Comparison of ENCODE assay signal across 14 cellular contexts in the genomic region with DNA sequence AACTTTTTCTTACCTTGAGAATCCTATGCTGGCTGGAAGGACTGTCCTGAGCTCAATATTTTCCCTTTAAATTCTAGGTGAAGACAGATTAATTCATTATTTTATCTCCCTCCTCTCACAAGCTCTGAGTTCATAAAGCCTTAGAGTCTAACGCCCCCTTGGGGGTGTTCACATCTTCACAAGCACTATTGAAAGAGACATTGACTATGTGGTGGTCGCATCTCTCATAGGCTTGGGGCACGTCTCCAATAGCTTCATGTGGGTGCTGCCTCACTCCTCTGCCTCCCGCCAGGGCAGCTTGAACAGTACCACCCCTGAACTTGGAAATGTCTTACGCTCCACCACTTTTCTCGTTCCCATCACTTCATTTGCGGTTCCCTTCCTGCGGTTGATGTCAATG.
DNase-seq lines count a peak whose midpoint lies in the region; ATAC-seq and TF ChIP-seq lines count a peak whose summit lies in the region.
"Had no signal": no experiment of that assay in that cellular context is flagged by ENCODE, and none has a peak within 500 bp of the region (broad histone marks: within the 10 kb centered on the region; RNA-seq: fewer than 3 reads in every experiment).

No MANE protein-coding gene starts in this region.

- DNase-seq in AG04450 (ENCODE audit: low read depth, low spot score) (no peak), NT2/D1 (ENCODE audit: low read depth, low spot score) (peak; percentile 20), fibroblast of peridontal ligament (ENCODE audit: extremely low read depth) (peak; percentile 0), hepatic stellate cell (ENCODE audit: low spot score) (no peak), NCI-H2107 treated with DMSO at 0.1 percent for 48 hours (lab: John Stamatoyannopoulos, UW; ENCODE audit: unreplicated experiment) (no peak)
- no peak for DNase-seq in activated T-cell treated with anti-CD3 and anti-CD28 coated beads, Interleukin-2, amount 50 U/mL, for 72 hours
- DNase-seq: activated CD4-positive, alpha-beta T cell treated with anti-CD3 and anti-CD28 coated beads, Interleukin-2, amount 50 U/mL, for 1 hour; activated naive CD4-positive, alpha-beta T cell treated with anti-CD3 and anti-CD28 coated beads, Interleukin-2, amount 10 ng/mL, durations not matched to agents 7 days and 5 days; CD8-positive, alpha-beta memory T cell; Peyer's patch; transverse colon had no signal

- H3K4me3 ChIP-seq in AG04450 (ENCODE audit: low read depth, low read length) (no peak overlapping the region), NT2/D1 (ENCODE audit: insufficient read length, low read depth) (no peak overlapping the region)
- H3K4me3 ChIP-seq: Peyer's patch, transverse colon had no signal

- H3K4me1 ChIP-seq in NT2/D1 (ENCODE audit: insufficient read depth, insufficient read length): no peaks in the 10 kb centered on the region
- H3K4me1 ChIP-seq: Peyer's patch had no signal

- H3K4me1 Mint-ChIP-seq in activated T-cell treated with anti-CD3 and anti-CD28 coated beads, Interleukin-2, amount 50 U/mL, for 72 hours (ENCODE audit: low read depth): no peaks in the 10 kb centered on the region
- H3K4me1 Mint-ChIP-seq: activated naive CD4-positive, alpha-beta T cell treated with anti-CD3 and anti-CD28 coated beads, Interleukin-2, amount 10 ng/mL, durations not matched to agents 7 days and 5 days; CD8-positive, alpha-beta memory T cell had no signal

- no peak for ATAC-seq in GM21576 (IDR thresholded peaks at IDR 0.05; ENCODE audit: unreplicated experiment)
- no peak for ATAC-seq in activated T-cell treated with anti-CD3 and anti-CD28 coated beads, Interleukin-2, amount 50 U/mL, for 72 hours (replicated peaks in 1 of 2)

- peaks cover 25% of the 10 kb centered on the region for H3K27me3 Mint-ChIP-seq in activated T-cell treated with anti-CD3 and anti-CD28 coated beads, Interleukin-2, amount 50 U/mL, for 72 hours (ENCODE audit: low read depth)

- H3K36me3 ChIP-seq in NT2/D1 (ENCODE audit: insufficient read depth, insufficient read length, low read length): no peaks in the 10 kb centered on the region
- H3K36me3 ChIP-seq: Peyer's patch, transverse colon had no signal

- POLR2A ChIA-PET in AG04450 (lab: Yijun Ruan, JAX): no interaction called here

- no peak overlapping the region for H3K27ac Mint-ChIP-seq in activated T-cell treated with anti-CD3 and anti-CD28 coated beads, Interleukin-2, amount 50 U/mL, for 72 hours
- H3K27ac Mint-ChIP-seq: activated naive CD4-positive, alpha-beta T cell treated with anti-CD3 and anti-CD28 coated beads, Interleukin-2, amount 10 ng/mL, durations not matched to agents 7 days and 5 days; CD8-positive, alpha-beta memory T cell; dendritic cell treated with granulocyte-macrophage colony-stimulating factor and Interleukin-4, amounts not matched to agents 40 ng/mL and 50 ng/mL, for 4 days had no signal

- CTCF ChIA-PET in AG04450 (lab: Charles Lee): interaction anchor here (0.6 to 1.5 kb wide), 3 partner anchors 9 to 424 kb away, joined by 3 to 10 read pairs (median 3); a partner anchor contains a TSS

- H3K27me3 ChIP-seq in AG04450 (ENCODE audit: control insufficient read depth, insufficient read depth, low read length) (no peaks in the 10 kb centered on the region), NT2/D1 (ENCODE audit: insufficient read depth, insufficient read length) (no peaks in the 10 kb centered on the region)
- H3K27me3 ChIP-seq: Peyer's patch, transverse colon had no signal

- no peaks in the 10 kb centered on the region for H3K36me3 Mint-ChIP-seq in activated T-cell treated with anti-CD3 and anti-CD28 coated beads, Interleukin-2, amount 50 U/mL, for 72 hours (ENCODE audit: insufficient read depth in 2 of 2)
- H3K36me3 Mint-ChIP-seq: activated naive CD4-positive, alpha-beta T cell treated with anti-CD3 and anti-CD28 coated beads, Interleukin-2, amount 10 ng/mL, durations not matched to agents 7 days and 5 days; CD8-positive, alpha-beta memory T cell had no signal

- TF ChIP-seq CTCF in AG04450 (IDR thresholded peaks at IDR 0.05; ENCODE audit: low read depth, low read length): 0 out of 2 replicates have a peak, but pooled peaks have one; percentile 10
- peak; percentile 22; the same call in 1 of the 2 replicates for TF ChIP-seq CTCF in GM12874 (IDR thresholded peaks at IDR 0.05; ENCODE audit: insufficient read depth, low read depth, low read length)

- H3K4me3 Mint-ChIP-seq in activated T-cell treated with anti-CD3 and anti-CD28 coated beads, Interleukin-2, amount 50 U/mL, for 72 hours: no peak overlapping the region
- H3K4me3 Mint-ChIP-seq: activated naive CD4-positive, alpha-beta T cell treated with anti-CD3 and anti-CD28 coated beads, Interleukin-2, amount 10 ng/mL, durations not matched to agents 7 days and 5 days; CD8-positive, alpha-beta memory T cell; dendritic cell treated with granulocyte-macrophage colony-stimulating factor and Interleukin-4, amounts not matched to agents 40 ng/mL and 50 ng/mL, for 4 days had no signal

- H3K27ac ChIP-seq in AG04450 (ENCODE audit: low read depth, low read length): no peak overlapping the region
- H3K27ac ChIP-seq: Peyer's patch, transverse colon had no signal

- H3K9ac ChIP-seq in NT2/D1 (ENCODE audit: insufficient read length, low read depth): no peak overlapping the region

- H3K9me3 ChIP-seq in AG04450 (ENCODE audit: control insufficient read depth, insufficient read depth, low read length) (no peaks in the 10 kb centered on the region), NT2/D1 (ENCODE audit: insufficient read depth, low read length) (no peaks in the 10 kb centered on the region)
- H3K9me3 ChIP-seq: Peyer's patch, transverse colon had no signal

- H3K9me3 Mint-ChIP-seq in activated T-cell treated with anti-CD3 and anti-CD28 coated beads, Interleukin-2, amount 50 U/mL, for 72 hours: no peaks in the 10 kb centered on the region
- H3K9me3 Mint-ChIP-seq: activated naive CD4-positive, alpha-beta T cell treated with anti-CD3 and anti-CD28 coated beads, Interleukin-2, amount 10 ng/mL, durations not matched to agents 7 days and 5 days; CD8-positive, alpha-beta memory T cell; dendritic cell treated with granulocyte-macrophage colony-stimulating factor and Interleukin-4, amounts not matched to agents 40 ng/mL and 50 ng/mL, for 4 days had no signal

Comparison
In these comparisons a context has a peak if more than half of its experiments do, and no peak if none do; other contexts are left out.
1. DNase-seq: peak in NT2/D1 (single experiment) and fibroblast of peridontal ligament (single experiment); none in AG04450 (single experiment), hepatic stellate cell (single experiment), NCI-H2107 treated with DMSO at 0.1 percent for 48 hours (single experiment) and activated T-cell treated with anti-CD3 and anti-CD28 coated beads, Interleukin-2, amount 50 U/mL, for 72 hours (0 of 2).